8 cellular contexts compared by ENCODE assay signal in the genomic region with DNA sequence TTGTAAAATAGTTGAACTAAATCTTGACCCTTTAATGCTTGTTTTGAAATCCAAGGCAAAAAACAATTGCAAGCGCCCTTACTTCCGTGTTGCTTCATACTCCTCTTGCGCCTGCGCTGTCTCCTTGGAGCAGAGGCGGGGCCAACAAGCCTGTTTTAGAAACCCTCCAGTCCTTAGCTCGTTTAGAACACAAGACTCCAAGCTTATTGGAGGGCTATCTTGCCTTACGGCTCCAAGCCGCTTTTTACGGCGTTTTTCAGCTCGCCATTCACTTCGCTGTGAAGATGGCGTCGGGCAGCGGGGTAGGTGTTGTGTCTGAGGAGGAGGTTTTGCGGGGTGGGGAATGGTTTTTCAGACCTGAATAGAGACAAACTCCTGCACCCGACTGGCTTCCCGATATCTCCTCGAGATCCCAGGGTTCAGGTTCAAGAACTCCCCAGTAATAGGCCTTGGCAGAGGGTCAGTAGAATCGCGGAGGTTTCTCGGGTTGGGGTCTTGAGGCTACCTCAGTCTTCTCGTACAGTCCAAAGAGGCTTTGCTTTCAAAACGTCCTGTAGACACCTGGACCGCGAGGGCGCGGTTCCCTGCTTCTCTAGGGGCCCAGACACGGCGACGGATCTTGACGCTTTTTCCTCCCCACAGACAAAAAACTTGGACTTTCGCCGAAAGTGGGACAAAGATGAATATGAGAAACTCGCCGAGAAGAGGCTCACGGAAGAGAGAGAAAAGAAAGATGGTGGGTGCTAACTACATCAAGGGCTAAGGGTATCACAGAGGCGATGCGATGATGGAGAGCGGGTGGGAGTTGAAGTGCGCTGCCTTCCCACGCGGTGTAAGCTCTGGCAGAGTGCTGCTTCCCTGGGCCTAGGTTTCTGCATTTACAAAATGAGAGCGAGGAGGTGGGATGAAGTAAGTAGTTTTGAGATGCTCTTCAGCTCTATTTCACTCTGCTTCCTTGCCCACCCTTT. TPM values are rescaled to one million over a fixed set of nuclear protein-coding genes. Genes with fewer than 3 reads are reported as not detected.
DNase-seq lines count a peak whose midpoint lies in the region; ATAC-seq, FAIRE-seq and TF ChIP-seq lines count a peak whose summit lies in the region.

A gene with protein sequence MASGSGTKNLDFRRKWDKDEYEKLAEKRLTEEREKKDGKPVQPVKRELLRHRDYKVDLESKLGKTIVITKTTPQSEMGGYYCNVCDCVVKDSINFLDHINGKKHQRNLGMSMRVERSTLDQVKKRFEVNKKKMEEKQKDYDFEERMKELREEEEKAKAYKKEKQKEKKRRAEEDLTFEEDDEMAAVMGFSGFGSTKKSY (plus strand): TSS at position 271 of the 968 bp plus-strand sequence. CDS start 14 bp downstream, at position 285.

- ATAC-seq in HG02981 (IDR thresholded peaks at IDR 0.05; ENCODE audit: unreplicated experiment) (peak; percentile 97), aorta (ENCODE audit: low FRiP score) (peak; percentile 98)

- peak within 1 kb of the TSS; percentile 39 for H3K9ac ChIP-seq in rectal smooth muscle tissue (ENCODE audit: low read length)

- peak; percentile 100 for FAIRE-seq in GM18507 (lab: Jason Lieb, UNC)

- in situ Hi-C loops in astrocyte of the cerebellum (cut with HindIII; ENCODE audit: low sequenced_read_pairs), result no loop called here

- WGBS in aorta, 2 donors, result 1% methylated on average over 44 of the region's 44 CpGs

- intact Hi-C loops in aorta (cut with DNase I), result loop anchor here in 1 of 2 donors (10.0 kb wide), 2 partner anchors 56 to 136 kb away; partner anchors contain the start of genes APBB3, IK, NDUFA2 and SLC35A4

- H3K36me3 ChIP-seq in rectal smooth muscle tissue (ENCODE audit: control insufficient read depth, insufficient read depth, low read length) (peaks cover 38% of the 10 kb centered on the region), aorta (ENCODE audit: control insufficient read depth in 1 of 2, insufficient read depth in 2 of 2, low read length in 1 of 2) (peaks cover 18 to 21% of the 10 kb centered on the region in 2 donors)

- no peaks in the 10 kb centered on the region for H3K9me3 ChIP-seq in aorta (ENCODE audit: control insufficient read depth, low read length)

- DNase-seq in GM18507 (ENCODE audit: extremely low spot score, insufficient read length, low read depth) (peak; percentile 87), NCI-H2029 treated with DMSO at 0.1 percent for 48 hours (lab: John Stamatoyannopoulos, UW) (peak; percentile 97), T-helper 9 cell (peak; percentile 86), astrocyte of the cerebellum (ENCODE audit: low read depth) (peak; percentile 98), hepatic stellate cell (ENCODE audit: low spot score) (peak; percentile 91), aorta (peak; percentile 97)

- H3K27me3 ChIP-seq in rectal smooth muscle tissue (ENCODE audit: control insufficient read depth, insufficient read depth, low read length) (no peaks in the 10 kb centered on the region), aorta (ENCODE audit: control insufficient read depth in 1 of 2, insufficient read depth in 2 of 2, low read length in 1 of 2) (no peaks in the 10 kb centered on the region)

- H3K4me1 ChIP-seq in rectal smooth muscle tissue (ENCODE audit: control insufficient read depth, insufficient read depth, low read length), result peaks cover 11% of the 10 kb centered on the region
- H3K4me1 ChIP-seq in aorta (ENCODE audit: control insufficient read depth in 1 of 2, insufficient read depth in 2 of 2, low read length in 2 of 2), result no peaks in the 10 kb centered on the region

- H3K27ac ChIP-seq in rectal smooth muscle tissue (ENCODE audit: low read depth, low read length), result peak within 1 kb of the TSS; percentile 53
- H3K27ac ChIP-seq in aorta (ENCODE audit: low read depth in 1 of 2, low read length in 2 of 2), result peak within 1 kb of the TSS in 1 of 2 donors; percentile 82

- H3K4me3 ChIP-seq in astrocyte of the cerebellum (ENCODE audit: low read depth, low read length), result peak within 1 kb of the TSS; percentile 92
- H3K4me3 ChIP-seq in rectal smooth muscle tissue (ENCODE audit: low read length), result peak within 1 kb of the TSS; percentile 75
- peak within 1 kb of the TSS; percentile 80 to 96 for H3K4me3 ChIP-seq in aorta (ENCODE audit: low read length in 2 of 2)

- TF ChIP-seq CTCF in astrocyte of the cerebellum (IDR thresholded peaks at IDR 0.05; ENCODE audit: low read depth, low read length, missing control alignments), result no peak

RNA-seq across cellular contexts. Expression of the gene that starts here (rescaled TPM):
- total RNA-seq in aorta, result 10 to 100 TPM; 39.0 to 41.4 TPM
- 100 to 1,000 TPM in 1 of 2 donors, 10 to 100 TPM in 1; 70.6 to 143 TPM for polyA plus RNA-seq in aorta
